In genomic region chr14:79278286-79278797, GRCh38 we compare ENCODE assay signal across 9 cellular contexts.
A peak's percentile ranks its signal among the peaks of the same experiment; 100 is the strongest.
DNase-seq lines count a peak whose midpoint lies in the region; ATAC-seq and TF ChIP-seq lines count a peak whose summit lies in the region.
"Had no signal": no experiment of that assay in that cellular context is flagged by ENCODE, and none has a peak within 500 bp of the region (broad histone marks: within the 10 kb centered on the region; RNA-seq: fewer than 3 reads in every experiment).

No MANE protein-coding gene starts in this region.

- H2AFZ ChIP-seq in PC-3 (ENCODE audit: low read length): peak overlapping the region; percentile 93

- no TSS peak for BruUV-seq in PC-3 (replicated peaks; lab: Mats Ljungman, UMichigan)

- intact Hi-C loops in PC-3 (cut with micrococcal nuclease): loop anchor here (2.0 to 10.0 kb wide), 7 partner anchors 46 to 726 kb away; no protein-coding TSS in a partner anchor

- H3K9me2 ChIP-seq in PC-3 (replicated peaks; ENCODE audit: low read length): no peaks in the 10 kb centered on the region

- H3K4me1 Mint-ChIP-seq in endothelial cell (ENCODE audit: unreplicated experiment) (peaks cover 21% of the 10 kb centered on the region), type B pancreatic cell (ENCODE audit: unreplicated experiment) (peaks cover 39% of the 10 kb centered on the region)

- peaks cover 14% of the 10 kb centered on the region for H3K27me3 Mint-ChIP-seq in endothelial cell (ENCODE audit: unreplicated experiment)
- peaks cover 68% of the 10 kb centered on the region for H3K27me3 Mint-ChIP-seq in type B pancreatic cell

- no peaks in the 10 kb centered on the region for H4K20me1 ChIP-seq in PC-3 (ENCODE audit: low read length)

- H3K36me3 ChIP-seq in PC-3 (ENCODE audit: low read depth, low read length): no peaks in the 10 kb centered on the region
- H3K36me3 ChIP-seq in mucosa of rectum (ENCODE audit: control insufficient read depth in 2 of 2, insufficient read depth in 2 of 2, low read length in 2 of 2): no peaks in the 10 kb centered on the region

- CTCF ChIA-PET in PC-3 (lab: Charles Lee): no interaction called here

- H3K79me2 ChIP-seq in PC-3 (ENCODE audit: low read length): no peaks in the 10 kb centered on the region

- H3K27ac ChIP-seq in PC-3 (ENCODE audit: low read length) (no peak overlapping the region), mucosa of rectum (ENCODE audit: low read depth in 2 of 2, low read length in 2 of 2) (no peak overlapping the region)

- H3K4me2 ChIP-seq in PC-3 (ENCODE audit: low read length): peak overlapping the region; percentile 96

- ATAC-seq in PC-3 (no peak; the same call in none of the 2 replicates), HG02571 (IDR thresholded peaks at IDR 0.05; ENCODE audit: unreplicated experiment) (no peak)
- ATAC-seq: HCT116 had no signal

- peak overlapping the region; percentile 33 for H3K9ac ChIP-seq in PC-3 (ENCODE audit: low read length)
- peak overlapping the region in 1 of 2 donors; percentile 30 for H3K9ac ChIP-seq in mucosa of rectum (ENCODE audit: low read depth in 1 of 2, low read length in 2 of 2)

- H3K4me3 ChIP-seq in PC-3 (ENCODE audit: low read length): peak overlapping the region; percentile 82
- peak overlapping the region; percentile 67 to 69 for H3K4me3 ChIP-seq in mucosa of rectum (ENCODE audit: low read length in 2 of 2)

- no peaks in the 10 kb centered on the region for H3K9me3 Mint-ChIP-seq in endothelial cell (ENCODE audit: unreplicated experiment)
- H3K9me3 Mint-ChIP-seq in type B pancreatic cell: no peaks in the 10 kb centered on the region

- H3K27me3 ChIP-seq in PC-3 (ENCODE audit: low read length) (no peaks in the 10 kb centered on the region), mucosa of rectum (ENCODE audit: control insufficient read depth in 2 of 2, insufficient read depth in 2 of 2, low read length in 2 of 2) (peaks cover 10 to 23% of the 10 kb centered on the region in 2 donors)

- DNase-seq in PC-3 (peak; percentile 2), endothelial cell (ENCODE audit: low spot score) (peak; percentile 5), type B pancreatic cell (ENCODE audit: extremely low spot score, unreplicated experiment) (no peak), NCI-H2227 treated with DMSO at 0.1 percent for 48 hours (lab: John Stamatoyannopoulos, UW) (no peak)
- DNase-seq in activated T-cell treated with anti-CD3 and anti-CD28 coated beads, Interleukin-2, amount 50 U/mL, for 1 hour: no peak
- DNase-seq: activated naive CD4-positive, alpha-beta T cell had no signal

- H3K9me3 ChIP-seq in PC-3 (ENCODE audit: low read length): no peaks in the 10 kb centered on the region
- no peaks in the 10 kb centered on the region for H3K9me3 ChIP-seq in mucosa of rectum (ENCODE audit: control insufficient read depth in 2 of 2, low read length in 2 of 2)

- no peaks in the 10 kb centered on the region for H3K36me3 Mint-ChIP-seq in endothelial cell (ENCODE audit: low read depth, unreplicated experiment)
- peaks cover 4% of the 10 kb centered on the region for H3K36me3 Mint-ChIP-seq in type B pancreatic cell

- POLR2A ChIA-PET in PC-3 (lab: Charles Lee; ENCODE audit: unreplicated experiment): interaction anchor here (0.7 kb wide), 1 partner anchor 76 kb away, joined by 4 read pairs; no protein-coding TSS in a partner anchor

- H3F3A ChIP-seq in PC-3 (ENCODE audit: low read length, unreplicated experiment): no peaks in the 10 kb centered on the region

- H3K4me3 Mint-ChIP-seq in endothelial cell (ENCODE audit: unreplicated experiment) (peak overlapping the region; percentile 93), type B pancreatic cell (peak overlapping the region; percentile 99)

- TF ChIP-seq CTCF in PC-3 (conservative IDR thresholded peaks at IDR 0.05; ENCODE audit: low read depth, low read length) (no peak), endothelial cell (IDR thresholded peaks at IDR 0.05; ENCODE audit: unreplicated experiment) (no peak), type B pancreatic cell (conservative IDR thresholded peaks at IDR 0.05) (no peak)

- H3K27ac Mint-ChIP-seq in endothelial cell (ENCODE audit: unreplicated experiment) (no peak overlapping the region), type B pancreatic cell (no peak overlapping the region)

- H3K4me1 ChIP-seq in PC-3 (ENCODE audit: insufficient read depth, low read length) (peaks cover 15% of the 10 kb centered on the region; the same call in 1 of the 2 replicates), mucosa of rectum (ENCODE audit: control insufficient read depth in 2 of 2, insufficient read depth in 2 of 2, low read length in 2 of 2) (peaks cover 7 to 9% of the 10 kb centered on the region in 2 donors)

Comparison
In these comparisons a context has a peak if more than half of its experiments do, and no peak if none do; other contexts are left out.
1. DNase-seq: peak in PC-3 (single experiment) and endothelial cell (single experiment); none in type B pancreatic cell (single experiment), activated T-cell treated with anti-CD3 and anti-CD28 coated beads, Interleukin-2, amount 50 U/mL, for 1 hour (single experiment) and NCI-H2227 treated with DMSO at 0.1 percent for 48 hours (single experiment).